19 cellular contexts compared by ENCODE assay signal in the genomic region with DNA sequence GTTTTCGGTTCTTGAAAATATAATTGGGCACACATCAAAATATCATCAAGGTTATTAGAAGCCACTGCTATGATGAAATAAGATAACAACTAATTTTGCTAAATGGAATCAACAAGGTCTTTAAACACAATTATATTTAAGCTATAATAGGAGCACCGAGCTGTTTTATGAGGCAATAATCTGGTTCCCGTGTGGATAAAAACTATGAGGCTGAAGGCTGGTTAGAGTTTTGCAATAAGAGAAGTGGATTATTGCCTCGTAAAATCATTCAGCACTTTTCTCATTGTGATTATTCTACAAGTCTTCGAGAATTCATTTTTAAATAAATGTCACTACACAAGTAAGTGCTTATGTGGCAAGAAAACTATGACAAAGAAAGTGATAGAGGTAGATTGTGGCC.
"Had no signal": no experiment of that assay in that cellular context is flagged by ENCODE, and none has a peak within 500 bp of the region (broad histone marks: within the 10 kb centered on the region; RNA-seq: fewer than 3 reads in every experiment).

No MANE protein-coding gene starts in this region.

- ATAC-seq: foreskin keratinocyte; left cardiac atrium; left ventricle myocardium superior; naive thymus-derived CD4-positive, alpha-beta T cell; psoas muscle; right lobe of liver; stimulated activated memory B cell treated with anti-CD40 and anti-IgM and Interleukin-4, amounts not matched to agents 10 μg/mL and 1 μg/mL and 100 μg/mL, for 72 hours; upper lobe of right lung had no signal

- H3K4me1 ChIP-seq: esophagus squamous epithelium, foreskin keratinocyte, psoas muscle, right lobe of liver, spleen, tibial nerve, upper lobe of right lung had no signal

- H3K27me3 ChIP-seq: esophagus squamous epithelium, foreskin keratinocyte, neutrophil, right lobe of liver, spleen, tibial nerve, upper lobe of right lung had no signal

- H3K27ac ChIP-seq: esophagus squamous epithelium, foreskin keratinocyte, neutrophil, psoas muscle, right lobe of liver, spleen, tibial nerve, upper lobe of right lung had no signal

- H3K36me3 ChIP-seq: esophagus squamous epithelium, neutrophil, right lobe of liver, spleen, tibial nerve, upper lobe of right lung had no signal

- H3K4me3 ChIP-seq: esophagus squamous epithelium, lung, psoas muscle, right lobe of liver, spleen, tibial nerve, upper lobe of right lung had no signal

- DNase-seq: esophagus squamous epithelium; foreskin keratinocyte; kidney; left cardiac atrium; left ventricle myocardium superior; mesenchymal stem cell; naive thymus-derived CD4-positive, alpha-beta T cell; psoas muscle; retina; right lobe of liver; spleen; stimulated activated CD4-positive, alpha-beta T cell treated with anti-CD3 and anti-CD28 coated beads, Interleukin-15, amount 100 ng/mL, for 24 hours; stimulated activated CD4-positive, alpha-beta T cell treated with anti-CD3 and anti-CD28 coated beads, Interleukin-1b, Interleukin-23, amount 100 ng/mL, for 48 hours; stimulated activated CD4-positive, alpha-beta T cell treated with anti-CD3 and anti-CD28 coated beads, Interleukin-4, amount 100 ng/mL, for 24 hours; upper lobe of right lung had no signal

- H3K9me3 ChIP-seq: esophagus squamous epithelium, neutrophil, psoas muscle, right lobe of liver, spleen, tibial nerve, upper lobe of right lung had no signal
